In the genomic region with DNA sequence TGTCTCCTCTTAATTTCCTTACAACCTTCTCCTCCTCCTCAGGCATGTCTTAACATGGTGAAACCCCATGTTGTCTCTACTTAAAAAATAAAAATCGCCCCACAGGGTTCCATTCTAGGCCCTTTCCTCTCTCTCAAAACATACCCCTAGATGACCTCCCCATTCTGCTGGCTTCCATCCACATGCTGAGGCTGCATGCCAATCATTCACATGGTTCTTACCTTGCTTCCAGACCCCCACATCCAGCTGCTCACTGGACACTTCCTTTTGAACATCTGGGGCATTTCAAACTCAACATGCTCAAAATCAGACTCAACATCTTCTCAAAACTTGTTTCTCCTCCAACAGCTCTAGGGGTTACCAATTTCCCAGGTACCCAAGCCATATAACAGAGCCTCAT, we compare ENCODE assay signal across 21 cellular contexts. TPM values are rescaled to one million over a fixed set of nuclear protein-coding genes. Genes with fewer than 3 reads are reported as not detected.
A peak's percentile ranks its signal among the peaks of the same experiment; 100 is the strongest.
DNase-seq lines count a peak whose midpoint lies in the region; ATAC-seq and TF ChIP-seq lines count a peak whose summit lies in the region.
"Had no signal": no experiment of that assay in that cellular context is flagged by ENCODE, and none has a peak within 500 bp of the region (broad histone marks: within the 10 kb centered on the region; RNA-seq: fewer than 3 reads in every experiment).

No MANE protein-coding gene starts in this region.

- peaks cover 6% of the 10 kb centered on the region; the same call in 1 of the 2 replicates for H3F3A ChIP-seq in OCI-LY1 (ENCODE audit: insufficient read depth, low read length)

- no peaks in the 10 kb centered on the region for H3K9me3 Mint-ChIP-seq in endothelial cell (ENCODE audit: unreplicated experiment)
- H3K9me3 Mint-ChIP-seq in stimulated activated naive B cell treated with anti-CD40 and anti-IgM and Interleukin-4, amounts not matched to agents 10 μg/mL and 1 μg/mL and 100 μg/mL, for 72 hours = no peaks in the 10 kb centered on the region
- H3K9me3 Mint-ChIP-seq: dendritic cell treated with granulocyte-macrophage colony-stimulating factor and Interleukin-4, amounts not matched to agents 40 ng/mL and 50 ng/mL, for 4 days had no signal

- H3K4me3 ChIP-seq in left ventricle myocardium inferior (no peak overlapping the region), OCI-LY1 (ENCODE audit: low read depth, low read length, poor library complexity, severe bottlenecking) (no peak overlapping the region), right atrium auricular region (no peak overlapping the region)
- H3K4me3 ChIP-seq: body of pancreas, gastroesophageal sphincter, HAP-1, ovary, vagina had no signal

- peaks cover 65% of the 10 kb centered on the region for H3K4me1 ChIP-seq in left ventricle myocardium inferior
- H3K4me1 ChIP-seq in OCI-LY1 (ENCODE audit: insufficient read depth, low read length, severe bottlenecking) = peaks cover 99% of the 10 kb centered on the region
- H3K4me1 ChIP-seq in right atrium auricular region = peaks cover 0 to 50% of the 10 kb centered on the region in 2 donors
- H3K4me1 ChIP-seq: HAP-1 had no signal

- no peaks in the 10 kb centered on the region for H4K20me1 ChIP-seq in OCI-LY1 (ENCODE audit: insufficient read depth, low read length)

- TF ChIP-seq CTCF in left ventricle myocardium inferior (IDR thresholded peaks at IDR 0.05; ENCODE audit: borderline replicate concordance) = no peak
- no peak for TF ChIP-seq CTCF in OCI-LY1 (IDR thresholded peaks at IDR 0.05; ENCODE audit: low read length)
- TF ChIP-seq CTCF in endothelial cell (IDR thresholded peaks at IDR 0.05; ENCODE audit: unreplicated experiment) = no peak
- no peak for TF ChIP-seq CTCF in right atrium auricular region (IDR thresholded peaks at IDR 0.05)

- H3K27ac ChIP-seq in left ventricle myocardium inferior (replicated peaks) (peak overlapping the region; percentile 9), OCI-LY1 (ENCODE audit: low read depth, low read length, poor library complexity, severe bottlenecking) (peak overlapping the region; percentile 97), right atrium auricular region (no peak overlapping the region)
- H3K27ac ChIP-seq: body of pancreas, ovary, vagina had no signal

- H3K4me3 Mint-ChIP-seq in endothelial cell (ENCODE audit: unreplicated experiment) = peak overlapping the region; percentile 68
- H3K4me3 Mint-ChIP-seq in stimulated activated naive B cell treated with anti-CD40 and anti-IgM and Interleukin-4, amounts not matched to agents 10 μg/mL and 1 μg/mL and 100 μg/mL, for 72 hours = no peak overlapping the region
- H3K4me3 Mint-ChIP-seq: dendritic cell treated with granulocyte-macrophage colony-stimulating factor and Interleukin-4, amounts not matched to agents 40 ng/mL and 50 ng/mL, for 4 days had no signal

- ATAC-seq in stimulated activated naive B cell treated with anti-CD40 and anti-IgM and Interleukin-4, amounts not matched to agents 10 μg/mL and 1 μg/mL and 100 μg/mL, for 72 hours (replicated peaks) = no peak
- no peak for ATAC-seq in HG03139 (IDR thresholded peaks at IDR 0.05; ENCODE audit: unreplicated experiment)
- ATAC-seq: body of pancreas, gastroesophageal sphincter had no signal

- H3K9me3 ChIP-seq in left ventricle myocardium inferior (replicated peaks) (no peaks in the 10 kb centered on the region), OCI-LY1 (ENCODE audit: low read length) (no peaks in the 10 kb centered on the region), right atrium auricular region (no peaks in the 10 kb centered on the region)
- H3K9me3 ChIP-seq: body of pancreas, gastroesophageal sphincter, HAP-1, ovary, vagina had no signal

- no peak for DNase-seq in left ventricle myocardium inferior
- no peak for DNase-seq in cardiac septum (ENCODE audit: low spot score)
- no peak for DNase-seq in endothelial cell (ENCODE audit: low spot score)
- DNase-seq in stimulated activated naive B cell treated with anti-CD40 and anti-IgM and Interleukin-4, amounts not matched to agents 10 μg/mL and 1 μg/mL and 100 μg/mL, for 72 hours = no peak
- DNase-seq in NK-92 (lab: John Stamatoyannopoulos, UW; ENCODE audit: unreplicated experiment) = no peak
- no peak for DNase-seq in right atrium auricular region (ENCODE audit: low spot score)
- DNase-seq: activated CD4-positive, CD25-positive, alpha-beta regulatory T cell; activated naive CD4-positive, alpha-beta T cell; body of pancreas; NCI-H1930; NCI-H446 treated with DMSO at 0.1 percent for 48 hours; Right ventricle myocardium superior; stimulated activated CD4-positive, alpha-beta T cell treated with anti-CD3 and anti-CD28 coated beads, Interleukin-2, amount 100 ng/mL, for 24 hours; substantia nigra had no signal

- peaks cover 22% of the 10 kb centered on the region for H3K36me3 ChIP-seq in left ventricle myocardium inferior
- peaks cover 5% of the 10 kb centered on the region; the same call in 1 of the 2 replicates for H3K36me3 ChIP-seq in OCI-LY1 (ENCODE audit: insufficient read depth, low read length)
- H3K36me3 ChIP-seq in right atrium auricular region = peaks cover 35% of the 10 kb centered on the region
- H3K36me3 ChIP-seq: ovary had no signal

- H3K27me3 ChIP-seq in left ventricle myocardium inferior (ENCODE audit: low read depth) (no peaks in the 10 kb centered on the region), OCI-LY1 (ENCODE audit: insufficient read depth, low read length) (no peaks in the 10 kb centered on the region), right atrium auricular region (no peaks in the 10 kb centered on the region)
- H3K27me3 ChIP-seq: body of pancreas, gastroesophageal sphincter, ovary, vagina had no signal

- H3K27ac Mint-ChIP-seq in endothelial cell (ENCODE audit: unreplicated experiment) = peak overlapping the region; percentile 49
- H3K27ac Mint-ChIP-seq in stimulated activated naive B cell treated with anti-CD40 and anti-IgM and Interleukin-4, amounts not matched to agents 10 μg/mL and 1 μg/mL and 100 μg/mL, for 72 hours = peak overlapping the region; percentile 21
- H3K27ac Mint-ChIP-seq: dendritic cell treated with granulocyte-macrophage colony-stimulating factor and Interleukin-4, amounts not matched to agents 40 ng/mL and 50 ng/mL, for 4 days had no signal

- peaks cover 22% of the 10 kb centered on the region for H3K27me3 Mint-ChIP-seq in endothelial cell (ENCODE audit: unreplicated experiment)
- no peaks in the 10 kb centered on the region for H3K27me3 Mint-ChIP-seq in stimulated activated naive B cell treated with anti-CD40 and anti-IgM and Interleukin-4, amounts not matched to agents 10 μg/mL and 1 μg/mL and 100 μg/mL, for 72 hours
- H3K27me3 Mint-ChIP-seq: dendritic cell treated with granulocyte-macrophage colony-stimulating factor and Interleukin-4, amounts not matched to agents 40 ng/mL and 50 ng/mL, for 4 days had no signal

- no peak overlapping the region; the same call in 1 of the 2 replicates for H3K4me2 ChIP-seq in OCI-LY1 (ENCODE audit: low read length)

- H3K36me3 Mint-ChIP-seq in endothelial cell (ENCODE audit: low read depth, unreplicated experiment) = peaks cover 17% of the 10 kb centered on the region
- H3K36me3 Mint-ChIP-seq in stimulated activated naive B cell treated with anti-CD40 and anti-IgM and Interleukin-4, amounts not matched to agents 10 μg/mL and 1 μg/mL and 100 μg/mL, for 72 hours = peaks cover 14 to 41% of the 10 kb centered on the region in 2 donors

- H3K9me2 ChIP-seq in OCI-LY1 (ENCODE audit: low read depth, low read length) = no peaks in the 10 kb centered on the region

- peak overlapping the region; percentile 67; the same call in 1 of the 2 replicates for H3K9ac ChIP-seq in OCI-LY1 (ENCODE audit: low read length)

- H3K79me2 ChIP-seq in OCI-LY1 (ENCODE audit: insufficient read depth, low read length) = no peaks in the 10 kb centered on the region

- peaks cover 28% of the 10 kb centered on the region for H3K4me1 Mint-ChIP-seq in endothelial cell (ENCODE audit: unreplicated experiment)
- peaks cover 65 to 82% of the 10 kb centered on the region in 2 donors for H3K4me1 Mint-ChIP-seq in stimulated activated naive B cell treated with anti-CD40 and anti-IgM and Interleukin-4, amounts not matched to agents 10 μg/mL and 1 μg/mL and 100 μg/mL, for 72 hours

- no peak overlapping the region for H2AFZ ChIP-seq in OCI-LY1 (ENCODE audit: low read length)

- intact Hi-C loops in left ventricle myocardium inferior (cut with micrococcal nuclease) = no loop called here
- intact Hi-C loops in cardiac septum (cut with DNase I) = no loop called here

RNA-seq across cellular contexts. Expression of a gene that starts 12.4 kb away (rescaled TPM):
- total RNA-seq in left ventricle myocardium inferior = 26.1 TPM
- 25.6 TPM for total RNA-seq in cardiac septum
- total RNA-seq in endothelial cell (ENCODE audit: unreplicated experiment) = 40.1 TPM
- total RNA-seq in right atrium auricular region = 10 to 100 TPM; 24.5 to 31.6 TPM

RNA-seq across cellular contexts. Expression of a gene that starts 21.3 kb away (rescaled TPM):
- 79.7 TPM for total RNA-seq in left ventricle myocardium inferior
- total RNA-seq in cardiac septum = 102 TPM
- 184 TPM for total RNA-seq in endothelial cell (ENCODE audit: unreplicated experiment)
- 10 to 100 TPM; 43.9 to 66.9 TPM for total RNA-seq in right atrium auricular region

Comparison
In these comparisons a context has a peak if more than half of its experiments do, and no peak if none do; other contexts are left out.
1. H3K27ac ChIP-seq: peak in left ventricle myocardium inferior (single experiment) and OCI-LY1 (single experiment); none in right atrium auricular region (0 of 2).